22 cellular contexts compared by ENCODE assay signal in genomic region chr10:123213192-123213591, GRCh38. TPM values are rescaled to one million over a fixed set of nuclear protein-coding genes. Genes with fewer than 3 reads are reported as not detected.
DNase-seq lines count a peak whose midpoint lies in the region; ATAC-seq, FAIRE-seq and TF ChIP-seq lines count a peak whose summit lies in the region.
"Had no signal": no experiment of that assay in that cellular context is flagged by ENCODE, and none has a peak within 500 bp of the region (broad histone marks: within the 10 kb centered on the region; RNA-seq: fewer than 3 reads in every experiment).

No MANE protein-coding gene starts in this region.

- no peak overlapping the region for H2BK120ac ChIP-seq in neuronal stem cell (ENCODE audit: low read depth, low read length)

- DNase-seq in H7 (peak; percentile 51), WTC11 (ENCODE audit: low spot score) (peak; percentile 27), neuronal stem cell (ENCODE audit: low spot score) (no peak), Right ventricle myocardium superior (no peak), GM12892 (ENCODE audit: insufficient read length) (no peak)
- DNase-seq in activated T-cell treated with anti-CD3 and anti-CD28 coated beads, Interleukin-2, amount 50 U/mL, for 4 hours: no peak
- DNase-seq: CD4-positive, CD25-positive, alpha-beta regulatory T cell; DMS153; DND-41; GM23248; Karpas-422; NCI-H1092; NCI-H1417 treated with DMSO at 0.1 percent for 48 hours; NCI-H2107; NCI-H524; NCI-H774; SJCRH30 had no signal

- TF ChIP-seq POLR2A in GM12892 (IDR thresholded peaks at IDR 0.05; ENCODE audit: low read depth, low read length): no peak

- WGBS in neuronal stem cell (ENCODE audit: extremely low coverage in 2 of 2, insufficient read length in 2 of 2, insufficient replicate concordance in 1 of 2), 2 donors: no CpG with 5 or more reads among the region's 5 CpGs

- H4K8ac ChIP-seq in neuronal stem cell (ENCODE audit: low read depth, low read length): no peak overlapping the region

- H3K18ac ChIP-seq in neuronal stem cell (ENCODE audit: low read length): no peak overlapping the region

- no peak overlapping the region for H3K4me3 Mint-ChIP-seq in WTC11
- no peak overlapping the region for H3K4me3 Mint-ChIP-seq in activated T-cell treated with anti-CD3 and anti-CD28 coated beads, Interleukin-2, amount 50 U/mL, for 4 hours
- H3K4me3 Mint-ChIP-seq: CD4-positive, CD25-positive, alpha-beta regulatory T cell had no signal

- no peak overlapping the region for H4K91ac ChIP-seq in neuronal stem cell (ENCODE audit: low read depth, low read length, poor library complexity)

- no peaks in the 10 kb centered on the region; the same call in 1 of the 2 replicates for H3K27me3 Mint-ChIP-seq in WTC11 (ENCODE audit: low read depth)
- H3K27me3 Mint-ChIP-seq in activated T-cell treated with anti-CD3 and anti-CD28 coated beads, Interleukin-2, amount 50 U/mL, for 4 hours (ENCODE audit: low read depth): no peaks in the 10 kb centered on the region
- H3K27me3 Mint-ChIP-seq: CD4-positive, CD25-positive, alpha-beta regulatory T cell had no signal

- no peak overlapping the region for H3K4me2 ChIP-seq in neuronal stem cell (ENCODE audit: insufficient read depth, low read length, poor library complexity, severe bottlenecking)
- H3K4me2 ChIP-seq: BLaER1 had no signal

- peak overlapping the region; percentile 73 for H3K27ac Mint-ChIP-seq in WTC11

- H3K27ac ChIP-seq in iPS-20b (ENCODE audit: low read length) (no peak overlapping the region), neuronal stem cell (replicated peaks; ENCODE audit: low read length) (no peak overlapping the region)
- H3K27ac ChIP-seq: BLaER1, GM23248, SJCRH30 had no signal

- H3K36me3 Mint-ChIP-seq in WTC11: peaks cover 14% of the 10 kb centered on the region
- peaks cover 24% of the 10 kb centered on the region for H3K36me3 Mint-ChIP-seq in activated T-cell treated with anti-CD3 and anti-CD28 coated beads, Interleukin-2, amount 50 U/mL, for 4 hours (ENCODE audit: insufficient read depth)

- peaks cover 12% of the 10 kb centered on the region; the same call in 1 of the 2 replicates for H3K4me1 ChIP-seq in iPS-20b (ENCODE audit: insufficient read depth, low read length)
- H3K4me1 ChIP-seq in neuronal stem cell (ENCODE audit: control insufficient read depth in 2 of 2, insufficient read depth in 1 of 2, low read depth in 1 of 2, low read length in 2 of 2): peaks cover 0 to 3% of the 10 kb centered on the region in 2 donors
- H3K4me1 ChIP-seq: SJCRH30 had no signal

- H3K14ac ChIP-seq in neuronal stem cell (ENCODE audit: low read length): no peak overlapping the region

- H3K4me1 Mint-ChIP-seq in WTC11: peaks cover 37% of the 10 kb centered on the region
- H3K4me1 Mint-ChIP-seq in activated T-cell treated with anti-CD3 and anti-CD28 coated beads, Interleukin-2, amount 50 U/mL, for 4 hours (ENCODE audit: low read depth): no peaks in the 10 kb centered on the region

- no peak overlapping the region for H2BK15ac ChIP-seq in neuronal stem cell (ENCODE audit: low read length)

- intact Hi-C loops in Right ventricle myocardium superior (cut with DNase I): no loop called here

- H3K79me1 ChIP-seq in neuronal stem cell (ENCODE audit: low read depth, low read length): no peaks in the 10 kb centered on the region

- peak; percentile 87 for ATAC-seq in WTC11
- ATAC-seq in Right ventricle myocardium superior (ENCODE audit: poor library complexity): no peak
- no peak for ATAC-seq in activated T-cell treated with anti-CD3 and anti-CD28 coated beads, Interleukin-2, amount 50 U/mL, for 4 hours

- TF ChIP-seq CTCF in WTC11 (IDR thresholded peaks at IDR 0.05): no peak

- H3K9me3 ChIP-seq in iPS-20b (ENCODE audit: insufficient read depth, low read depth, low read length): peaks cover 3% of the 10 kb centered on the region; the same call in 1 of the 2 replicates
- H3K9me3 ChIP-seq in neuronal stem cell (replicated peaks in 1 of 2; ENCODE audit: control insufficient read depth in 2 of 2, insufficient read depth in 1 of 2, low read depth in 1 of 2, low read length in 2 of 2): peaks cover 2 to 6% of the 10 kb centered on the region in 2 donors
- H3K9me3 ChIP-seq: SJCRH30 had no signal

- H3K36me3 ChIP-seq in H7 (replicated peaks; ENCODE audit: control insufficient read depth, insufficient read depth, low read length): no peaks in the 10 kb centered on the region
- no peaks in the 10 kb centered on the region for H3K36me3 ChIP-seq in iPS-20b (ENCODE audit: insufficient read depth, low read depth, low read length)
- H3K36me3 ChIP-seq in neuronal stem cell (replicated peaks in 1 of 2; ENCODE audit: control insufficient read depth in 2 of 2, insufficient read depth in 2 of 2, low read length in 2 of 2): no peaks in the 10 kb centered on the region
- H3K36me3 ChIP-seq: SJCRH30 had no signal

- H3K27me3 ChIP-seq in H7 (ENCODE audit: control insufficient read depth, insufficient read depth, low read length) (no peaks in the 10 kb centered on the region), iPS-20b (ENCODE audit: insufficient read depth, low read length) (no peaks in the 10 kb centered on the region), neuronal stem cell (ENCODE audit: control insufficient read depth in 3 of 3, insufficient read depth in 3 of 3, low read depth in 1 of 3, low read length in 3 of 3) (no peaks in the 10 kb centered on the region)
- H3K27me3 ChIP-seq: BLaER1, SJCRH30 had no signal

- CTCF ChIA-PET in WTC11 (lab: Charles Lee): interaction anchor here (1.0 to 1.3 kb wide), 2 partner anchors 32 to 167 kb away, joined by 3 read pairs; no protein-coding TSS in a partner anchor

- POLR2A ChIA-PET in WTC11 (lab: Charles Lee): no interaction called here

- H3K9ac ChIP-seq in iPS-20b (ENCODE audit: low read depth, low read length) (peak overlapping the region; percentile 57; the same call in 1 of the 2 replicates), neuronal stem cell (ENCODE audit: low read depth, low read length, poor library complexity) (no peak overlapping the region)
- H3K9ac ChIP-seq: BLaER1, GM23248 had no signal

- H3K23ac ChIP-seq in neuronal stem cell (ENCODE audit: low read depth, low read length, poor library complexity): no peak overlapping the region

- H3K4ac ChIP-seq in neuronal stem cell (ENCODE audit: low read length): no peak overlapping the region

- FAIRE-seq in GM12892 (lab: Jason Lieb, UNC): no peak
- FAIRE-seq: A204.1, GM18507, RCC 7860 had no signal

- H3K4me3 ChIP-seq in H7 (ENCODE audit: insufficient read depth, low read depth, low read length) (no peak overlapping the region), iPS-20b (ENCODE audit: low read length) (no peak overlapping the region; the same call in 1 of the 2 replicates), neuronal stem cell (ENCODE audit: low read length in 2 of 2) (no peak overlapping the region)
- H3K4me3 ChIP-seq: BLaER1, GM23248, SJCRH30 had no signal

- peaks cover 17% of the 10 kb centered on the region for H3K9me3 Mint-ChIP-seq in WTC11
- H3K9me3 Mint-ChIP-seq in activated T-cell treated with anti-CD3 and anti-CD28 coated beads, Interleukin-2, amount 50 U/mL, for 4 hours: peaks cover 15% of the 10 kb centered on the region

- no peak overlapping the region for H2AK5ac ChIP-seq in neuronal stem cell (ENCODE audit: low read depth, low read length)

- H2AFZ ChIP-seq in neuronal stem cell (ENCODE audit: low read length): peak overlapping the region; percentile 55
- H2AFZ ChIP-seq: GM23248 had no signal

- H2BK5ac ChIP-seq in neuronal stem cell (ENCODE audit: low read length): no peak overlapping the region

- no peak overlapping the region for H2BK12ac ChIP-seq in neuronal stem cell (ENCODE audit: low read length)

TF ChIP-seq in WTC11, 78 proteins besides CTCF, POLR2A, EP300 and RAD21 (continues in another document):
- TF ChIP-seq ZBTB21 (CRISPR knock-in tag; IDR thresholded peaks at IDR 0.05; ENCODE audit: borderline replicate concordance): no peak
- no peak for TF ChIP-seq FOXJ3 (CRISPR knock-in tag; IDR thresholded peaks at IDR 0.05; ENCODE audit: borderline replicate concordance)
- TF ChIP-seq ZNF671 (CRISPR knock-in tag; IDR thresholded peaks at IDR 0.05): no peak
- TF ChIP-seq ZNF219 (CRISPR knock-in tag; IDR thresholded peaks at IDR 0.05; ENCODE audit: borderline replicate concordance): no peak
- TF ChIP-seq E2F5 (CRISPR knock-in tag; IDR thresholded peaks at IDR 0.05): no peak
- TF ChIP-seq RORB (CRISPR knock-in tag; IDR thresholded peaks at IDR 0.05): no peak
- TF ChIP-seq EMX1 (CRISPR knock-in tag; IDR thresholded peaks at IDR 0.05): no peak
- TF ChIP-seq ATF3 (CRISPR knock-in tag; conservative IDR thresholded peaks at IDR 0.05): no peak
- TF ChIP-seq NFATC4 (CRISPR knock-in tag; IDR thresholded peaks at IDR 0.05): no peak
- TF ChIP-seq GTF2I (CRISPR knock-in tag; conservative IDR thresholded peaks at IDR 0.05): no peak

RNA-seq across cellular contexts. Expression of gene BUB3, which starts 59.0 kb away (rescaled TPM):
- 338 and 359 TPM in 2 replicates for total RNA-seq in H7 (2014; rRNA removed; shearing (Covaris generic))
- total RNA-seq in WTC11 (2021) (180 to 192 TPM (median 186 TPM) in 3 replicates), Right ventricle myocardium superior (36.3 TPM)
- 104 TPM for polyA plus RNA-seq in neuronal stem cell (2013, experiment 1 of 2)
- polyA plus RNA-seq in neuronal stem cell (2013, experiment 2 of 2): 108 TPM
- 165 TPM for polyA plus RNA-seq in GM12892 (2012; ENCODE audit: missing spikeins)
- total RNA-seq in activated T-cell treated with anti-CD3 and anti-CD28 coated beads, Interleukin-2, amount 50 U/mL, for 4 hours: 100 to 1,000 TPM; 169 to 185 (median 173) TPM

Comparison
In these comparisons a context has a peak if more than half of its experiments do, and no peak if none do; other contexts are left out.
1. DNase-seq: peak in H7 (single experiment) and WTC11 (single experiment); none in neuronal stem cell (single experiment), Right ventricle myocardium superior (single experiment), GM12892 (single experiment) and activated T-cell treated with anti-CD3 and anti-CD28 coated beads, Interleukin-2, amount 50 U/mL, for 4 hours (single experiment).